Comparison of ENCODE assay signal across 1 cellular context in genomic region chr15:98744506-98744905, GRCh38.
TF ChIP-seq lines count a peak whose summit lies in the region.

No MANE protein-coding gene starts in this region.

TF ChIP-seq in IMR-90, 13 proteins besides CTCF, POLR2A, EP300 and RAD21:
- TF ChIP-seq CEBPB (IDR thresholded peaks at IDR 0.05; ENCODE audit: low read depth, low read length) (no peak), NFE2L2 (IDR thresholded peaks at IDR 0.05; ENCODE audit: low read depth, low read length) (no peak), CHD1 (IDR thresholded peaks at IDR 0.05; ENCODE audit: low read depth, low read length) (no peak), MAZ (IDR thresholded peaks at IDR 0.05; ENCODE audit: borderline replicate concordance, low read depth, low read length) (no peak), FOS (IDR thresholded peaks at IDR 0.05; ENCODE audit: low read depth, low read length) (no peak), MXI1 (IDR thresholded peaks at IDR 0.05; ENCODE audit: borderline replicate concordance, low read depth, low read length) (no peak), BHLHE40 (IDR thresholded peaks at IDR 0.05; ENCODE audit: low read depth, low read length) (no peak), MAFK (IDR thresholded peaks at IDR 0.05; ENCODE audit: low read depth, low read length) (no peak), RCOR1 (IDR thresholded peaks at IDR 0.05; ENCODE audit: insufficient replicate concordance, low read length) (no peak), USF2 (IDR thresholded peaks at IDR 0.05; ENCODE audit: low read depth, low read length) (no peak), RFX5 (IDR thresholded peaks at IDR 0.05; ENCODE audit: low read depth, low read length) (no peak)
TF ChIP-seq in IMR-90: peak in this region for 0.
